Comparison of ENCODE assay signal across 17 cellular contexts in genomic region chr15:100686021-100686724, GRCh38.
DNase-seq lines count a peak whose midpoint lies in the region; ATAC-seq and TF ChIP-seq lines count a peak whose summit lies in the region.
"Had no signal": no experiment of that assay in that cellular context is flagged by ENCODE, and none has a peak within 500 bp of the region (broad histone marks: within the 10 kb centered on the region; RNA-seq: fewer than 3 reads in every experiment).

No MANE protein-coding gene starts in this region.

- no peak overlapping the region for H3T11ph ChIP-seq in H9 (ENCODE audit: low read length)

- no peaks in the 10 kb centered on the region for H3K27me3 ChIP-seq in H9 (ENCODE audit: insufficient read depth, low read length)
- H3K27me3 ChIP-seq in suprapubic skin, result no peaks in the 10 kb centered on the region
- no peaks in the 10 kb centered on the region for H3K27me3 ChIP-seq in BE2C
- H3K27me3 ChIP-seq: colonic mucosa had no signal

- no CpG with 5 or more reads among the region's 23 CpGs for WGBS in H9 (ENCODE audit: extremely low coverage, insufficient read length, low lambda C conversion rate)
- WGBS in lower leg skin, 2 donors, result 65 to 73% methylated on average over 21 to 23 of the region's 23 CpGs
- WGBS in suprapubic skin, result 54% methylated on average over 16 of the region's 23 CpGs

- H4K8ac ChIP-seq in H9 (replicated peaks; ENCODE audit: insufficient read length, low read depth, low read length), result no peak overlapping the region

- DNase-seq in H9, result peak; percentile 20
- peak; percentile 43 to 52 for DNase-seq in cardiac fibroblast (ENCODE audit: low read depth in 2 of 2)
- DNase-seq in lower leg skin (ENCODE audit: low spot score in 2 of 2), result peak; percentile 50 to 89
- peak; percentile 82 to 88 for DNase-seq in suprapubic skin (ENCODE audit: low spot score in 2 of 2)
- DNase-seq in BE2C, result no peak
- no peak for DNase-seq in natural killer cell
- DNase-seq: activated T-cell treated with anti-CD3 and anti-CD28 coated beads, Interleukin-2, amount 50 U/mL, for 48 hours; amniotic stem cell; colonic mucosa; NCI-H187 treated with DMSO at 0.1 percent for 48 hours; NCI-H774; stimulated activated CD4-positive, alpha-beta T cell treated with anti-CD3 and anti-CD28 coated beads, Interleukin-15, amount 100 ng/mL, for 24 hours; substantia nigra had no signal

- H3K36me3 ChIP-seq in suprapubic skin, result no peaks in the 10 kb centered on the region
- H3K36me3 ChIP-seq in BE2C, result no peaks in the 10 kb centered on the region
- H3K36me3 ChIP-seq: BLaER1, colonic mucosa, neutrophil had no signal

- no peak overlapping the region for H3K27ac ChIP-seq in H9 (ENCODE audit: insufficient read length, low read depth, low read length)
- peak overlapping the region; percentile 68 for H3K27ac ChIP-seq in suprapubic skin
- H3K27ac ChIP-seq: BLaER1, colonic mucosa, neutrophil had no signal

- H2BK20ac ChIP-seq in H9 (ENCODE audit: low read depth, low read length, poor library complexity, severe bottlenecking), result no peak overlapping the region

- no peak overlapping the region for H2BK15ac ChIP-seq in H9 (ENCODE audit: low read depth, low read length)

- H3K4me3 ChIP-seq in cardiac fibroblast (replicated peaks in 1 of 2; ENCODE audit: low read depth in 2 of 2, low read length in 2 of 2) (no peak overlapping the region), lower leg skin (ENCODE audit: low read depth, poor library complexity, severe bottlenecking) (no peak overlapping the region), suprapubic skin (no peak overlapping the region), BE2C (ENCODE audit: low read depth, low read length) (no peak overlapping the region)
- H3K4me3 ChIP-seq: BLaER1, colonic mucosa had no signal

- H3K23me2 ChIP-seq in H9 (ENCODE audit: insufficient read length, low read depth, low read length, poor library complexity, severe bottlenecking), result no peaks in the 10 kb centered on the region

- H3K56ac ChIP-seq in H9 (ENCODE audit: insufficient read length, low read depth, low read length), result no peak overlapping the region

- no peak overlapping the region for H3K9ac ChIP-seq in H9 (ENCODE audit: extremely low read depth, insufficient read length, low read length)
- H3K9ac ChIP-seq: BLaER1 had no signal

- H3K4me1 ChIP-seq in H9 (ENCODE audit: insufficient read depth, low read length) (no peaks in the 10 kb centered on the region), suprapubic skin (peaks cover 7% of the 10 kb centered on the region), BE2C (no peaks in the 10 kb centered on the region)
- H3K4me1 ChIP-seq: colonic mucosa had no signal

- H4K5ac ChIP-seq in H9 (ENCODE audit: insufficient read length, low read depth, low read length), result no peak overlapping the region

- no peak overlapping the region for H3K23ac ChIP-seq in H9 (ENCODE audit: insufficient read length, low read depth, low read length)

- H3K79me2 ChIP-seq in H9 (ENCODE audit: insufficient read depth, low read length), result no peaks in the 10 kb centered on the region

- TF ChIP-seq CTCF in H9 (conservative IDR thresholded peaks at IDR 0.05) (no peak), cardiac fibroblast (IDR thresholded peaks at IDR 0.05; ENCODE audit: low read depth, low read length) (no peak), lower leg skin (IDR thresholded peaks at IDR 0.05) (no peak), suprapubic skin (IDR thresholded peaks at IDR 0.05) (no peak), BE2C (IDR thresholded peaks at IDR 0.05; ENCODE audit: low read depth, low read length) (no peak), natural killer cell (IDR thresholded peaks at IDR 0.05) (no peak)

- no peak overlapping the region for H2BK12ac ChIP-seq in H9 (ENCODE audit: insufficient read length, low read depth, low read length)

- no peak overlapping the region; a peak in 1 of 7 replicates for H3K27ac Mint-ChIP-seq in H9
- H3K27ac Mint-ChIP-seq in natural killer cell, result no peak overlapping the region

- no peak overlapping the region for H3K4me3 Mint-ChIP-seq in H9
- no peak overlapping the region for H3K4me3 Mint-ChIP-seq in natural killer cell

- H3K9me3 Mint-ChIP-seq in H9 (peaks cover 9% of the 10 kb centered on the region in 2 experiments; a peak in 4 of 5 replicates), natural killer cell (no peaks in the 10 kb centered on the region)

- no peak overlapping the region for H3K18ac ChIP-seq in H9 (ENCODE audit: insufficient read length, low read depth, low read length)

- no peak overlapping the region for H3K4ac ChIP-seq in H9 (ENCODE audit: low read depth, low read length)

- no peak overlapping the region for H4K91ac ChIP-seq in H9 (ENCODE audit: insufficient read length, low read depth, low read length)

- no peak overlapping the region; the same call in 1 of the 2 replicates for H3K14ac ChIP-seq in H9 (ENCODE audit: insufficient read depth, low read length)

- H3K9me3 ChIP-seq in H9 (ENCODE audit: control insufficient read depth, low read depth, low read length) (peaks cover 7% of the 10 kb centered on the region), suprapubic skin (no peaks in the 10 kb centered on the region), BE2C (no peaks in the 10 kb centered on the region)
- H3K9me3 ChIP-seq: colonic mucosa, neutrophil had no signal

- ATAC-seq in HG03175 (IDR thresholded peaks at IDR 0.05; ENCODE audit: unreplicated experiment), result no peak
- ATAC-seq in GM21423 (IDR thresholded peaks at IDR 0.05; ENCODE audit: unreplicated experiment), result no peak
- ATAC-seq in natural killer cell, result no peak

- TF ChIP-seq EP300 in suprapubic skin (IDR thresholded peaks at IDR 0.05), result no peak

- H2AK5ac ChIP-seq in H9 (ENCODE audit: insufficient read length, low read length), result no peak overlapping the region

- intact Hi-C loops in lower leg skin (cut with DNase I; ENCODE audit: low total_unique reads) (no loop called here), natural killer cell (cut with micrococcal nuclease) (no loop called here)

- H3K27me3 Mint-ChIP-seq in H9 (ENCODE audit: low read depth) (peaks cover 4% of the 10 kb centered on the region), natural killer cell (ENCODE audit: low read depth in 2 of 2) (peaks cover 0 to 18% of the 10 kb centered on the region in 2 donors)

- no peaks in the 10 kb centered on the region for H4K20me1 ChIP-seq in H9 (ENCODE audit: control insufficient read depth, insufficient read depth, insufficient read length)
- H4K20me1 ChIP-seq: BLaER1 had no signal

- H3K36me3 Mint-ChIP-seq in H9 (ENCODE audit: insufficient read depth in 1 of 3, low read depth in 3 of 3) (peaks cover 0 to 6% (median 0%) of the 10 kb centered on the region in 3 experiments; a peak in 2 of 7 replicates), natural killer cell (no peaks in the 10 kb centered on the region)

- H2AFZ ChIP-seq in H9 (ENCODE audit: low read length), result no peak overlapping the region

- TF ChIP-seq POLR2A in lower leg skin (IDR thresholded peaks at IDR 0.05), result no peak
- TF ChIP-seq POLR2A in suprapubic skin (IDR thresholded peaks at IDR 0.05), result no peak

- H3K4me1 Mint-ChIP-seq in H9, result peaks cover 3 to 6% of the 10 kb centered on the region in 2 experiments; a peak in 2 of 4 replicates
- peaks cover 5 to 12% of the 10 kb centered on the region in 2 donors for H3K4me1 Mint-ChIP-seq in natural killer cell

- no peak overlapping the region for H2BK120ac ChIP-seq in H9 (ENCODE audit: low read depth, low read length, poor library complexity, severe bottlenecking)

- H3K4me2 ChIP-seq in H9 (ENCODE audit: insufficient read depth, insufficient read length, low read length), result no peak overlapping the region

- H3K79me1 ChIP-seq in H9 (ENCODE audit: insufficient read depth, low read depth, low read length, poor library complexity, severe bottlenecking), result no peaks in the 10 kb centered on the region

- H2BK5ac ChIP-seq in H9 (ENCODE audit: insufficient read length, low read length), result no peak overlapping the region

Comparison
In these comparisons a context has a peak if more than half of its experiments do, and no peak if none do; other contexts are left out.
1. DNase-seq: peak in H9 (single experiment), cardiac fibroblast (2 of 2), lower leg skin (2 of 2) and suprapubic skin (2 of 2); none in BE2C (single experiment) and natural killer cell (single experiment).